ENCODE assay signal across 1 cellular context in the genomic region with DNA sequence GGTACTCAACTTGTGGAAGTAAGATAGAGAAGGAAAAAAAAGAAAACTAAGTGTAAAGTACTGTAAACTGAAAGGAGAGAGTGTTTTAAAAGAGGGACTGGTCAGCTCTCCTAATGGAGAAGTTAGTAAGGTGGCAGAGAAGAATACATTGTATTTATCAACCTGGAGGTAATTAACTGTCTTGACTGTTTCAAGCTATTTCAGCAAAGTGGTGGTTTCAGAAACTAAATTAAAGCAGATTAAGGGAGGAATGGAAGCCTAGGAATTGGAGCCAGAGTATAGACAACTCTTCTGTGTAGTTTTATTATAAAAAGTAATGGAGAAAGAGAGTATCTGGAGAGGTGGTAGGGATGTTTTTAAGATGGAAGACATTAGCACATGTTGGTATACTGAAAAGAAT.
TF ChIP-seq lines count a peak whose summit lies in the region.

No MANE protein-coding gene starts in this region.

TF ChIP-seq in SK-N-SH, 30 proteins besides CTCF, POLR2A, EP300 and RAD21:
- TF ChIP-seq, protein P1, sequence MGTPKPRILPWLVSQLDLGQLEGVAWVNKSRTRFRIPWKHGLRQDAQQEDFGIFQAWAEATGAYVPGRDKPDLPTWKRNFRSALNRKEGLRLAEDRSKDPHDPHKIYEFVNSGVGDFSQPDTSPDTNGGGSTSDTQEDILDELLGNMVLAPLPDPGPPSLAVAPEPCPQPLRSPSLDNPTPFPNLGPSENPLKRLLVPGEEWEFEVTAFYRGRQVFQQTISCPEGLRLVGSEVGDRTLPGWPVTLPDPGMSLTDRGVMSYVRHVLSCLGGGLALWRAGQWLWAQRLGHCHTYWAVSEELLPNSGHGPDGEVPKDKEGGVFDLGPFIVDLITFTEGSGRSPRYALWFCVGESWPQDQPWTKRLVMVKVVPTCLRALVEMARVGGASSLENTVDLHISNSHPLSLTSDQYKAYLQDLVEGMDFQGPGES (IDR thresholded peaks at IDR 0.05; ENCODE audit: low read depth, low read length): no peak
- TF ChIP-seq, protein P2, sequence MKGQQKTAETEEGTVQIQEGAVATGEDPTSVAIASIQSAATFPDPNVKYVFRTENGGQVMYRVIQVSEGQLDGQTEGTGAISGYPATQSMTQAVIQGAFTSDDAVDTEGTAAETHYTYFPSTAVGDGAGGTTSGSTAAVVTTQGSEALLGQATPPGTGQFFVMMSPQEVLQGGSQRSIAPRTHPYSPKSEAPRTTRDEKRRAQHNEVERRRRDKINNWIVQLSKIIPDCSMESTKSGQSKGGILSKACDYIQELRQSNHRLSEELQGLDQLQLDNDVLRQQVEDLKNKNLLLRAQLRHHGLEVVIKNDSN (IDR thresholded peaks at IDR 0.05; ENCODE audit: borderline replicate concordance, low read depth): no peak
- TF ChIP-seq RCOR1 (IDR thresholded peaks at IDR 0.05; ENCODE audit: low read length) (no peak), YY1 (IDR thresholded peaks at IDR 0.05; ENCODE audit: low read depth) (no peak), EZH2phosphoT487 (IDR thresholded peaks at IDR 0.05; ENCODE audit: borderline replicate concordance, low read depth) (no peak), FOXJ3 (CRISPR knock-in tag; IDR thresholded peaks at IDR 0.05) (no peak), GABPA (IDR thresholded peaks at IDR 0.05; ENCODE audit: low read depth) (no peak), NFIC (IDR thresholded peaks at IDR 0.05; ENCODE audit: borderline replicate concordance) (no peak), FOXM1 (IDR thresholded peaks at IDR 0.05; ENCODE audit: low read depth) (no peak), JUND (IDR thresholded peaks at IDR 0.05) (no peak), TAF1 (IDR thresholded peaks at IDR 0.05; ENCODE audit: borderline replicate concordance, low read depth, low read length) (no peak), TEAD4 (IDR thresholded peaks at IDR 0.05; ENCODE audit: borderline replicate concordance, insufficient read depth) (no peak), ELF1 (IDR thresholded peaks at IDR 0.05) (no peak), FOSL2 (IDR thresholded peaks at IDR 0.05; ENCODE audit: borderline replicate concordance, low read depth) (no peak), GATA2 (CRISPR knock-in tag; IDR thresholded peaks at IDR 0.05) (no peak), SIN3A (IDR thresholded peaks at IDR 0.05; ENCODE audit: borderline replicate concordance, low read depth, low read length) (no peak), NRF1 (IDR thresholded peaks at IDR 0.05; ENCODE audit: low read depth, low read length) (no peak)
- TF ChIP-seq, protein P3, sequence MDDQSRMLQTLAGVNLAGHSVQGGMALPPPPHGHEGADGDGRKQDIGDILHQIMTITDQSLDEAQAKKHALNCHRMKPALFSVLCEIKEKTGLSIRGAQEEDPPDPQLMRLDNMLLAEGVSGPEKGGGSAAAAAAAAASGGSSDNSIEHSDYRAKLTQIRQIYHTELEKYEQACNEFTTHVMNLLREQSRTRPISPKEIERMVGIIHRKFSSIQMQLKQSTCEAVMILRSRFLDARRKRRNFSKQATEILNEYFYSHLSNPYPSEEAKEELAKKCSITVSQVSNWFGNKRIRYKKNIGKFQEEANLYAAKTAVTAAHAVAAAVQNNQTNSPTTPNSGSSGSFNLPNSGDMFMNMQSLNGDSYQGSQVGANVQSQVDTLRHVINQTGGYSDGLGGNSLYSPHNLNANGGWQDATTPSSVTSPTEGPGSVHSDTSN (IDR thresholded peaks at IDR 0.05): no peak
- TF ChIP-seq, protein P4, sequence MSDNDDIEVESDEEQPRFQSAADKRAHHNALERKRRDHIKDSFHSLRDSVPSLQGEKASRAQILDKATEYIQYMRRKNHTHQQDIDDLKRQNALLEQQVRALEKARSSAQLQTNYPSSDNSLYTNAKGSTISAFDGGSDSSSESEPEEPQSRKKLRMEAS (IDR thresholded peaks at IDR 0.05; ENCODE audit: low read depth): no peak
- TF ChIP-seq, protein P5, sequence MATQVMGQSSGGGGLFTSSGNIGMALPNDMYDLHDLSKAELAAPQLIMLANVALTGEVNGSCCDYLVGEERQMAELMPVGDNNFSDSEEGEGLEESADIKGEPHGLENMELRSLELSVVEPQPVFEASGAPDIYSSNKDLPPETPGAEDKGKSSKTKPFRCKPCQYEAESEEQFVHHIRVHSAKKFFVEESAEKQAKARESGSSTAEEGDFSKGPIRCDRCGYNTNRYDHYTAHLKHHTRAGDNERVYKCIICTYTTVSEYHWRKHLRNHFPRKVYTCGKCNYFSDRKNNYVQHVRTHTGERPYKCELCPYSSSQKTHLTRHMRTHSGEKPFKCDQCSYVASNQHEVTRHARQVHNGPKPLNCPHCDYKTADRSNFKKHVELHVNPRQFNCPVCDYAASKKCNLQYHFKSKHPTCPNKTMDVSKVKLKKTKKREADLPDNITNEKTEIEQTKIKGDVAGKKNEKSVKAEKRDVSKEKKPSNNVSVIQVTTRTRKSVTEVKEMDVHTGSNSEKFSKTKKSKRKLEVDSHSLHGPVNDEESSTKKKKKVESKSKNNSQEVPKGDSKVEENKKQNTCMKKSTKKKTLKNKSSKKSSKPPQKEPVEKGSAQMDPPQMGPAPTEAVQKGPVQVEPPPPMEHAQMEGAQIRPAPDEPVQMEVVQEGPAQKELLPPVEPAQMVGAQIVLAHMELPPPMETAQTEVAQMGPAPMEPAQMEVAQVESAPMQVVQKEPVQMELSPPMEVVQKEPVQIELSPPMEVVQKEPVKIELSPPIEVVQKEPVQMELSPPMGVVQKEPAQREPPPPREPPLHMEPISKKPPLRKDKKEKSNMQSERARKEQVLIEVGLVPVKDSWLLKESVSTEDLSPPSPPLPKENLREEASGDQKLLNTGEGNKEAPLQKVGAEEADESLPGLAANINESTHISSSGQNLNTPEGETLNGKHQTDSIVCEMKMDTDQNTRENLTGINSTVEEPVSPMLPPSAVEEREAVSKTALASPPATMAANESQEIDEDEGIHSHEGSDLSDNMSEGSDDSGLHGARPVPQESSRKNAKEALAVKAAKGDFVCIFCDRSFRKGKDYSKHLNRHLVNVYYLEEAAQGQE (IDR thresholded peaks at IDR 0.05; ENCODE audit: low read depth, low read length): no peak
